ENCODE assay signal across 19 cellular contexts in genomic region chr17:61598014-61598413, GRCh38. TPM values are rescaled to one million over a fixed set of nuclear protein-coding genes. Genes with fewer than 3 reads are reported as not detected.
"Had no signal": no experiment of that assay in that cellular context is flagged by ENCODE, and none has a peak within 500 bp of the region (broad histone marks: within the 10 kb centered on the region; RNA-seq: fewer than 3 reads in every experiment).

No MANE protein-coding gene starts in this region.

- H3K36me3 ChIP-seq: SJSA1 had no signal

- H3K27ac ChIP-seq: SJSA1, SK-N-MC had no signal

- H3K4me3 ChIP-seq: SJSA1, SK-N-MC had no signal

- H3K9me3 ChIP-seq: SJSA1 had no signal

- H3K4me1 ChIP-seq: SJSA1 had no signal

- DNase-seq: KBM-7, NCI-H1092 treated with DMSO at 0.1 percent for 48 hours, NCI-H146, NCI-H187, NCI-H2029, NCI-H2171, NCI-H226, NCI-H510A, NCI-H524 treated with DMSO at 0.1 percent for 48 hours, NCI-H774, Right ventricle myocardium superior, RPMI8226, SIG-M5 had no signal

- FAIRE-seq: RCC 7860 had no signal

RNA-seq across cellular contexts. Expression of gene NACA2, which starts 7.0 kb away (rescaled TPM):
- total RNA-seq: HT-29, LHCN-M2, MCF 10A, Right ventricle myocardium superior, SJSA1 had no signal
